Comparison of ENCODE assay signal across 1 cellular context in genomic region chr10:58373446-58373834, GRCh38.
TF ChIP-seq lines count a peak whose summit lies in the region.

No MANE protein-coding gene starts in this region.

TF ChIP-seq in HCT116, 20 proteins besides CTCF, POLR2A, EP300 and RAD21 (continued from another document):
- TF ChIP-seq EZH2phosphoT487 (IDR thresholded peaks at IDR 0.05; ENCODE audit: borderline replicate concordance), result no peak
- no peak for TF ChIP-seq REST (IDR thresholded peaks at IDR 0.05; ENCODE audit: low read depth)
- no peak for TF ChIP-seq MAX (IDR thresholded peaks at IDR 0.05)
- TF ChIP-seq SP1 (IDR thresholded peaks at IDR 0.05; ENCODE audit: low read depth), result no peak
- TF ChIP-seq TCF7L2 (IDR thresholded peaks at IDR 0.05; ENCODE audit: borderline replicate concordance, extremely low read depth, insufficient read depth, insufficient read length), result no peak
- no peak for TF ChIP-seq EZH2 (IDR thresholded peaks at IDR 0.05)
- TF ChIP-seq ATF3 (IDR thresholded peaks at IDR 0.05), result no peak
- TF ChIP-seq ZFX (IDR thresholded peaks at IDR 0.05), result no peak
- TF ChIP-seq ZBTB33 (IDR thresholded peaks at IDR 0.05; ENCODE audit: extremely low read depth, insufficient replicate concordance, low read length), result no peak
